ENCODE assay signal across 12 cellular contexts in the genomic region with DNA sequence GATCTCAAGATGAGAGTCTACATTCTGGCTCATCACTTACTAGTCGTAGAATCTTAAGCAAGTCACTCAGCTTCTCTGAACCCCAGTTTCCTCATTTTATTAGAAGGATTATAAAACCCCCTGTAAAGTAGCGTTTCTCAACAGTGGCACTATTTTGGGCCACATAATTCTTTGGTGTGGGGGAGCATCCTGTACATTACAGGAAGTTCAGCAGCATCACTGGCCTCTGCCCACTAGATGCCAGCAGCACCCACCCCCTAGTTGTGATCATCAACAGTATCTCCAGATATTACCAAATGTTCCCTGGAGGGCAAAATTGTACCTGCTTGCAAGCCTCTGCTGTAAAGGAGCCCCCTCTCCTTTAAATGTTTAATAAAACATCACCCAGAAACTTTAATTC. TPM values are rescaled to one million over a fixed set of nuclear protein-coding genes. Genes with fewer than 3 reads are reported as not detected.
DNase-seq lines count a peak whose midpoint lies in the region; ATAC-seq and TF ChIP-seq lines count a peak whose summit lies in the region.
"Had no signal": no experiment of that assay in that cellular context is flagged by ENCODE, and none has a peak within 500 bp of the region (broad histone marks: within the 10 kb centered on the region; RNA-seq: fewer than 3 reads in every experiment).

No MANE protein-coding gene starts in this region.

- no peak overlapping the region for H3K4me2 ChIP-seq in mammary epithelial cell (ENCODE audit: insufficient read depth, low read depth, low read length)
- no peak overlapping the region for H3K4me2 ChIP-seq in H9 (ENCODE audit: insufficient read depth, insufficient read length, low read length)

- H3K27ac ChIP-seq in mammary epithelial cell (ENCODE audit: insufficient read depth, low read depth, low read length), result no peak overlapping the region
- no peak overlapping the region for H3K27ac ChIP-seq in H9 (ENCODE audit: insufficient read length, low read depth, low read length)
- H3K27ac ChIP-seq: GM23248 had no signal

- H3K9ac ChIP-seq in mammary epithelial cell (ENCODE audit: insufficient read depth, low read length) (no peak overlapping the region), H9 (ENCODE audit: extremely low read depth, insufficient read length, low read length) (no peak overlapping the region)
- H3K9ac ChIP-seq: GM23248 had no signal

- dilution Hi-C loops in mammary epithelial cell (cut with HindIII; ENCODE audit: low sequenced_read_pairs), result no loop called here

- no peak overlapping the region for H4K5ac ChIP-seq in H9 (ENCODE audit: insufficient read length, low read depth, low read length)

- H3K36me3 ChIP-seq in Caco-2 (ENCODE audit: control insufficient read depth, insufficient read depth, low read length) (no peaks in the 10 kb centered on the region), mammary epithelial cell (ENCODE audit: insufficient read depth, low read length) (no peaks in the 10 kb centered on the region)

- H3K36me3 Mint-ChIP-seq in Caco-2 (ENCODE audit: insufficient read depth, unreplicated experiment) (no peaks in the 10 kb centered on the region), nephron (ENCODE audit: low read depth) (no peaks in the 10 kb centered on the region), H9 (ENCODE audit: insufficient read depth in 1 of 3, low read depth in 3 of 3) (peaks cover 0 to 1% (median 0%) of the 10 kb centered on the region in 3 experiments; a peak in 1 of 7 replicates)

- BruUV-seq in Caco-2 (replicated peaks; lab: Mats Ljungman, UMichigan) (no TSS peak), mammary epithelial cell (replicated peaks; lab: Mats Ljungman, UMichigan) (no TSS peak)

- H3K4me1 Mint-ChIP-seq in Caco-2 (ENCODE audit: low read depth, unreplicated experiment) (peaks cover 7% of the 10 kb centered on the region), nephron (peaks cover 81% of the 10 kb centered on the region), H9 (peaks cover 30 to 48% of the 10 kb centered on the region in 2 experiments)

- H2BK20ac ChIP-seq in H9 (ENCODE audit: low read depth, low read length, poor library complexity, severe bottlenecking), result no peak overlapping the region

- 0 out of 2 replicates have a peak, but pooled peaks cover 3% of the 10 kb centered on the region for H3K4me1 ChIP-seq in Caco-2
- peaks cover 36% of the 10 kb centered on the region for H3K4me1 ChIP-seq in mammary epithelial cell (ENCODE audit: insufficient read depth, low read length)
- H3K4me1 ChIP-seq in H9 (ENCODE audit: insufficient read depth, low read length), result peaks cover 13% of the 10 kb centered on the region; the same call in 1 of the 2 replicates

- no peak overlapping the region for H4K8ac ChIP-seq in H9 (replicated peaks; ENCODE audit: insufficient read length, low read depth, low read length)

- no peak overlapping the region for H3K4ac ChIP-seq in H9 (ENCODE audit: low read depth, low read length)

- H2BK120ac ChIP-seq in H9 (ENCODE audit: low read depth, low read length, poor library complexity, severe bottlenecking), result no peak overlapping the region

- no peak overlapping the region for H3K56ac ChIP-seq in H9 (ENCODE audit: insufficient read length, low read depth, low read length)

- H3K27me3 Mint-ChIP-seq in Caco-2 (ENCODE audit: insufficient read depth, unreplicated experiment) (no peaks in the 10 kb centered on the region), nephron (ENCODE audit: low read depth) (no peaks in the 10 kb centered on the region), H9 (ENCODE audit: low read depth) (no peaks in the 10 kb centered on the region)

- H3K14ac ChIP-seq in H9 (ENCODE audit: insufficient read depth, low read length), result no peak overlapping the region

- H3K4me3 ChIP-seq in Caco-2 (ENCODE audit: low read depth, low read length), result no peak overlapping the region
- H3K4me3 ChIP-seq in mammary epithelial cell (replicated peaks in 1 of 3; ENCODE audit: insufficient read depth in 1 of 3, low read depth in 2 of 3, low read length in 3 of 3), result no peak overlapping the region
- H3K4me3 ChIP-seq: GM23248 had no signal

- H2BK5ac ChIP-seq in H9 (ENCODE audit: insufficient read length, low read length), result no peak overlapping the region

- 100% methylated on average over 2 of the region's 2 CpGs for WGBS in mammary epithelial cell (ENCODE audit: low coverage, missing lambda C conversion rate)
- WGBS in H9 (ENCODE audit: extremely low coverage, insufficient read length, low lambda C conversion rate), result no CpG with 5 or more reads among the region's 2 CpGs

- H3K79me1 ChIP-seq in H9 (ENCODE audit: insufficient read depth, low read depth, low read length, poor library complexity, severe bottlenecking), result no peaks in the 10 kb centered on the region

- H3K79me2 ChIP-seq in mammary epithelial cell (ENCODE audit: insufficient read depth, low read length) (peaks cover 86% of the 10 kb centered on the region), H9 (ENCODE audit: insufficient read depth, low read length) (no peaks in the 10 kb centered on the region; the same call in 1 of the 2 replicates)

- H3K9me3 Mint-ChIP-seq in Caco-2 (ENCODE audit: unreplicated experiment) (no peaks in the 10 kb centered on the region), nephron (no peaks in the 10 kb centered on the region), H9 (no peaks in the 10 kb centered on the region)
- H3K9me3 Mint-ChIP-seq: type B pancreatic cell had no signal

- no peak overlapping the region for H3K23ac ChIP-seq in H9 (ENCODE audit: insufficient read length, low read depth, low read length)

- H3K4me3 Mint-ChIP-seq in Caco-2 (ENCODE audit: unreplicated experiment) (no peak overlapping the region), nephron (peak overlapping the region in 1 of 3 experiments; percentile 9), H9 (no peak overlapping the region)

- POLR2A ChIA-PET in Caco-2 (lab: Charles Lee), result no interaction called here
- POLR2A ChIA-PET in GM10248 (lab: Yijun Ruan, JAX), result no interaction called here

- H2BK12ac ChIP-seq in H9 (ENCODE audit: insufficient read length, low read depth, low read length), result no peak overlapping the region

- H3T11ph ChIP-seq in H9 (ENCODE audit: low read length), result no peak overlapping the region

- H3K27ac Mint-ChIP-seq in Caco-2 (ENCODE audit: unreplicated experiment) (peak overlapping the region; percentile 68), nephron (peak overlapping the region; percentile 34 to 83 (median 72)), H9 (peak overlapping the region in 1 of 3 experiments; percentile 31; a peak in 1 of 7 replicates)

- no peak overlapping the region for H2AK5ac ChIP-seq in H9 (ENCODE audit: insufficient read length, low read length)

- no peak for ATAC-seq in GM18517 (IDR thresholded peaks at IDR 0.05; ENCODE audit: unreplicated experiment)

- H3K9me3 ChIP-seq in Caco-2, result no peaks in the 10 kb centered on the region
- H3K9me3 ChIP-seq in mammary epithelial cell (replicated peaks; ENCODE audit: insufficient read depth, low read length), result no peaks in the 10 kb centered on the region
- H3K9me3 ChIP-seq in H9 (ENCODE audit: control insufficient read depth, low read depth, low read length), result no peaks in the 10 kb centered on the region

- H4K20me1 ChIP-seq in mammary epithelial cell (ENCODE audit: insufficient read depth, low read length), result no peaks in the 10 kb centered on the region
- no peaks in the 10 kb centered on the region for H4K20me1 ChIP-seq in H9 (ENCODE audit: control insufficient read depth, insufficient read depth, insufficient read length)

- H3K18ac ChIP-seq in H9 (ENCODE audit: insufficient read length, low read depth, low read length), result no peak overlapping the region

- H2BK15ac ChIP-seq in H9 (ENCODE audit: low read depth, low read length), result no peak overlapping the region

- no peaks in the 10 kb centered on the region for H3K23me2 ChIP-seq in H9 (ENCODE audit: insufficient read length, low read depth, low read length, poor library complexity, severe bottlenecking)

- CTCF ChIA-PET in Caco-2 (lab: Charles Lee), result no interaction called here
- CTCF ChIA-PET in mammary epithelial cell (lab: Charles Lee; ENCODE audit: low non-redundant PET), result no interaction called here
- CTCF ChIA-PET in GM10248 (lab: Yijun Ruan, JAX), result no interaction called here

- in situ Hi-C loops in mammary epithelial cell (cut with MboI; ENCODE audit: low sequenced_read_pairs in 2 of 2), result no loop called here

- H3K27me3 ChIP-seq in Caco-2 (replicated peaks; ENCODE audit: control insufficient read depth, insufficient read depth, low read length) (no peaks in the 10 kb centered on the region), mammary epithelial cell (ENCODE audit: insufficient read depth, low read length) (no peaks in the 10 kb centered on the region), H9 (ENCODE audit: insufficient read depth, low read length) (no peaks in the 10 kb centered on the region)

- DNase-seq in Caco-2 (no peak), NAMALWA (ENCODE audit: low spot score) (peak; percentile 9), mammary epithelial cell (no peak), H9 (no peak), GM10248 (ENCODE audit: extremely low spot score) (no peak), hepatic stellate cell (ENCODE audit: low spot score) (no peak)
- DNase-seq: GM23248; kidney; stimulated activated CD4-positive, alpha-beta T cell treated with anti-CD3 and anti-CD28 coated beads, Interleukin-15, amount 100 ng/mL, for 24 hours had no signal

- H2AFZ ChIP-seq in mammary epithelial cell (ENCODE audit: low read depth, low read length) (no peak overlapping the region), H9 (ENCODE audit: low read length) (no peak overlapping the region)
- H2AFZ ChIP-seq: GM23248 had no signal

- intact Hi-C loops in Caco-2 (cut with micrococcal nuclease; ENCODE audit: unreplicated experiment), result no loop called here
- intact Hi-C loops in mammary epithelial cell (cut with micrococcal nuclease), result loop anchor here (1.0 to 2.0 kb wide), 5 partner anchors 19 to 279 kb away; no protein-coding TSS in a partner anchor

- H4K91ac ChIP-seq in H9 (ENCODE audit: insufficient read length, low read depth, low read length), result no peak overlapping the region

- no peak for TF ChIP-seq CTCF in Caco-2 (IDR thresholded peaks at IDR 0.05; ENCODE audit: insufficient read depth in 1 of 2, low read depth in 1 of 2, low read length in 1 of 2, severe bottlenecking in 1 of 2, unreplicated experiment in 1 of 2)
- peak; percentile 20 to 31 for TF ChIP-seq CTCF in mammary epithelial cell (conservative IDR thresholded peaks at IDR 0.05 in 1 of 2, IDR thresholded peaks at IDR 0.05 in 1 of 2; ENCODE audit: extremely low read depth in 1 of 2, insufficient read depth in 1 of 2, low read depth in 1 of 2, low read length in 2 of 2)
- TF ChIP-seq CTCF in nephron (IDR thresholded peaks at IDR 0.05; ENCODE audit: unreplicated experiment in 3 of 3), result no peak
- TF ChIP-seq CTCF in H9 (conservative IDR thresholded peaks at IDR 0.05), result no peak
- no peak for TF ChIP-seq CTCF in GM10248 (IDR thresholded peaks at IDR 0.05; ENCODE audit: control extremely low read depth, extremely low read depth, low read depth, missing control alignments)

RNA-seq across cellular contexts. Expression of a gene that starts 22.6 kb away (rescaled TPM):
- total RNA-seq in Caco-2 (2022) (9.1 and 12.9 TPM in 2 replicates), mammary epithelial cell (10 to 100 TPM; 10.8 to 15.5 TPM), H9 (2021) (2.1 and 2.7 TPM in 2 replicates)
- 3.8 TPM for polyA plus RNA-seq in mammary epithelial cell
- polyA minus RNA-seq in mammary epithelial cell, result 21.7 TPM

Comparison
In these comparisons a context has a peak if more than half of its experiments do, and no peak if none do; other contexts are left out.
1. CTCF ChIP-seq: peak in mammary epithelial cell (2 of 2); none in Caco-2 (0 of 2), nephron (0 of 3), H9 (single experiment) and GM10248 (single experiment).